ENCODE assay signal across 19 cellular contexts in the genomic region with DNA sequence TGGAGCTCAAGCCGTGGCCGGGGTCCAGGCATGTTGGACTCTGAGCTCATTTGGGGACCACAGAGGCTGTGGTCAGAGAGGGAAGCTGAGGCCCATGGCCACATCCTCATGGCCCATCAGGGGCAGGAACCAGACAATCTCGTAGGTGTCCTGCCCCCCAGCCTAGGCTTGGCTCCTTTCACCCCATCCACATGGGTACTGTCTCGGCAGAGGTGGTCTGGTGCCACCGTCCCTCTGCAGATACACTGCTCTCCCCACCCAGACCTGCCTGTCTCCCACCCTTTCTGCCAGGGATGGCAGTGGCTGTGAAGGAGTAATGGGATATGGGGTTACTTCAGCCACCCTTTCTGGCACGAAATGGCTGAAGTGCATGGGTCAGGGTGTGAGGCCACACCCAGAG. TPM values are rescaled to one million over a fixed set of nuclear protein-coding genes. Genes with fewer than 3 reads are reported as not detected.
"Had no signal": no experiment of that assay in that cellular context is flagged by ENCODE, and none has a peak within 500 bp of the region (broad histone marks: within the 10 kb centered on the region; RNA-seq: fewer than 3 reads in every experiment).

No MANE protein-coding gene starts in this region.

- H3K27ac Mint-ChIP-seq: activated T-cell treated with anti-CD3 and anti-CD28 coated beads, Interleukin-2, amount 50 U/mL, for 24 hours; naive thymus-derived CD4-positive, alpha-beta T cell; stimulated activated naive CD8-positive, alpha-beta T cell treated with anti-CD3 and anti-CD28 coated beads, Interleukin-15, amount 100 ng/mL, for 72 hours; type B pancreatic cell had no signal

- H3K36me3 Mint-ChIP-seq: type B pancreatic cell had no signal

- H3K4me1 Mint-ChIP-seq: stimulated activated naive CD8-positive, alpha-beta T cell treated with anti-CD3 and anti-CD28 coated beads, Interleukin-15, amount 100 ng/mL, for 72 hours had no signal

- H3K9me3 Mint-ChIP-seq: activated T-cell treated with anti-CD3 and anti-CD28 coated beads, Interleukin-2, amount 50 U/mL, for 24 hours; stimulated activated naive CD8-positive, alpha-beta T cell treated with anti-CD3 and anti-CD28 coated beads, Interleukin-15, amount 100 ng/mL, for 72 hours; type B pancreatic cell had no signal

- DNase-seq: activated CD4-positive, alpha-beta T cell treated with anti-CD3 and anti-CD28 coated beads, Interleukin-2, amount 50 U/mL, for 4 hours; erythroblast; mucosa of descending colon; naive thymus-derived CD4-positive, alpha-beta T cell; retina; small intestine; SW 1271 had no signal

- H3K27ac ChIP-seq: gastrocnemius medialis, heart right ventricle, neutrophil had no signal

- H3K9me3 ChIP-seq: gastrocnemius medialis, heart right ventricle, mucosa of descending colon, neutrophil had no signal

- H3K36me3 ChIP-seq: gastrocnemius medialis, heart right ventricle, neutrophil had no signal

- H3K4me3 Mint-ChIP-seq: activated T-cell treated with anti-CD3 and anti-CD28 coated beads, Interleukin-2, amount 50 U/mL, for 24 hours; naive thymus-derived CD4-positive, alpha-beta T cell; stimulated activated naive CD8-positive, alpha-beta T cell treated with anti-CD3 and anti-CD28 coated beads, Interleukin-15, amount 100 ng/mL, for 72 hours; type B pancreatic cell had no signal

- H3K4me3 ChIP-seq: dorsolateral prefrontal cortex, gastrocnemius medialis, heart right ventricle, mucosa of descending colon had no signal

- H3K27me3 ChIP-seq: dorsolateral prefrontal cortex, gastrocnemius medialis, neutrophil had no signal

- ATAC-seq: activated CD4-positive, CD25-positive, alpha-beta regulatory T cell treated with anti-CD3 and anti-CD28 coated beads, Interleukin-2, amount 50 U/mL, for 24 hours; gastrocnemius medialis; heart right ventricle; mucosa of descending colon; naive thymus-derived CD4-positive, alpha-beta T cell; stimulated activated naive CD8-positive, alpha-beta T cell treated with anti-CD3 and anti-CD28 coated beads, Interleukin-15, amount 100 ng/mL, for 72 hours had no signal

- H3K27me3 Mint-ChIP-seq: activated T-cell treated with anti-CD3 and anti-CD28 coated beads, Interleukin-2, amount 50 U/mL, for 24 hours; naive thymus-derived CD4-positive, alpha-beta T cell; stimulated activated naive CD8-positive, alpha-beta T cell treated with anti-CD3 and anti-CD28 coated beads, Interleukin-15, amount 100 ng/mL, for 72 hours had no signal

RNA-seq across cellular contexts. Expression of a gene that starts 7.9 kb away (rescaled TPM):
- total RNA-seq: astrocyte, bronchial epithelial cell, chondrocyte, gastrocnemius medialis, SK-MEL-5 had no signal
- polyA plus RNA-seq: naive thymus-derived CD4-positive, alpha-beta T cell had no signal
